ENCODE assay signal across 1 cellular context in genomic region chr2:182101263-182101662, GRCh38.
TF ChIP-seq lines count a peak whose summit lies in the region.

No MANE protein-coding gene starts in this region.

TF ChIP-seq in GM23338, 12 proteins besides CTCF, POLR2A, EP300 and RAD21 (continued from another document):
- TF ChIP-seq ZNF462 (CRISPR knock-in tag; IDR thresholded peaks at IDR 0.05) (no peak), JUNB (IDR thresholded peaks at IDR 0.05; ENCODE audit: unreplicated experiment) (no peak), STAT1 (IDR thresholded peaks at IDR 0.05; ENCODE audit: unreplicated experiment) (no peak), ZNF331 (CRISPR knock-in tag; IDR thresholded peaks at IDR 0.05; ENCODE audit: low read depth) (no peak), NANOG (IDR thresholded peaks at IDR 0.05; ENCODE audit: borderline replicate concordance) (no peak)
